1 cellular context compared by ENCODE assay signal in the genomic region with DNA sequence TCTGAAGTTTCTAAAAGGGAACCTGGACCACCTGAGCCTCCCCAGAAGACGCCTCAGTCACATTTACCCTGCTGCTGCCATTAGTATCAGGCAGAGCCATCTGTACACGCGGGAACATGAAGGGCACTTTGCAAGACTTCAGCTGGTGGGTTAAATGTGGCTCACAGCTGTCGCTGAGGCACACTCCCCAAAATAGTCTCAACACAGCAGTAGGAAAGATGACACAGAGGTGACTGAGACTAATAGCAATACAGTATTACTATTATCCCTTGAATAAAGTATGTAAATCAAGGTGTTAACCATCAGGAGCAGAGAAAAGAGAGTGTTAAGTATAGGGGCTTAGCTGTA.
TF ChIP-seq lines count a peak whose summit lies in the region.

No MANE protein-coding gene starts in this region.

TF ChIP-seq in WTC11, 78 proteins besides CTCF, POLR2A, EP300 and RAD21 (continued from another document):
- no peak for TF ChIP-seq SP1 (CRISPR knock-in tag; conservative IDR thresholded peaks at IDR 0.05)
